8 cellular contexts compared by ENCODE assay signal in the genomic region with DNA sequence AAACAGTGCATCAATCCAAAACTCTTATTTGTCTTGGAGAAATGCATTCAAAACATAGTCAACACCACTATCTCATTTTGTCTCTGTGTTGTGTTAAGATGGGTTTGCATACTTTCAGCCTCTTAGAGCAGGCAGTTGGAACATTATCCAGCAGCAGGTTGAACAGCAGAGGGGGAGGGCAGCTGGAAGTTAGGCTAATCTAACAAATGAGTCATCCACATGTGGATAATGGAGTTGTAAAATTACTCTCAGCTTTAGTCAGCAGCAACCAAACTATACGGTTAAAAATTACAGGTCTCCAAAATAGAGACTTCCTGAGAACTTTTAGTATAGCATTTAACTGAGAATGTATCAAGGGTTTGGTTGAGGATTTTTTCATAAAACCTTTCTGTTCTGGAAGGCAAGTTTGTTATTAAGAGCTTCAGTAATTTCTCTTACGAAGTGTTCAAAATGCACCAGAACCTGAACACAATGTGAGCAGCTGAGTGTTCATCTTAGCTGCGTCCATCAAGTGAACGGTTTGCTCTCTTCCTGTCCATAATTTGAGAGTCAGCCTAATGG. TPM values are rescaled to one million over a fixed set of nuclear protein-coding genes. Genes with fewer than 3 reads are reported as not detected.
DNase-seq lines count a peak whose midpoint lies in the region; ATAC-seq, FAIRE-seq and TF ChIP-seq lines count a peak whose summit lies in the region.

No MANE protein-coding gene starts in this region.

- H3K27ac ChIP-seq in colonic mucosa (peak overlapping the region; percentile 51), prostate gland (no peak overlapping the region), kidney (ENCODE audit: low read depth in 2 of 2, low read length in 2 of 2) (peak overlapping the region in 1 of 2 donors; percentile 34)

- H3K27ac Mint-ChIP-seq in naive thymus-derived CD8-positive, alpha-beta T cell = peak overlapping the region in 2 of 10 donors; percentile 38 to 53

- POLR2A ChIA-PET in naive thymus-derived CD8-positive, alpha-beta T cell (lab: Charles Lee) = no interaction called here

- peaks cover 35 to 83% (median 67%) of the 10 kb centered on the region in 4 donors for H3K4me1 Mint-ChIP-seq in naive thymus-derived CD8-positive, alpha-beta T cell

- no peaks in the 10 kb centered on the region for H3K36me3 ChIP-seq in colonic mucosa
- H3K36me3 ChIP-seq in prostate gland = no peaks in the 10 kb centered on the region
- no peaks in the 10 kb centered on the region for H3K36me3 ChIP-seq in kidney (ENCODE audit: control insufficient read depth in 1 of 2, insufficient read depth in 2 of 2, low read length in 2 of 2)

- H3K4me3 ChIP-seq in colonic mucosa = no peak overlapping the region
- H3K4me3 ChIP-seq in prostate gland = no peak overlapping the region
- no peak overlapping the region for H3K4me3 ChIP-seq in kidney (ENCODE audit: low read length in 2 of 2)

- H3K9ac ChIP-seq in colonic mucosa (ENCODE audit: low read depth in 2 of 2, low read length in 2 of 2) = no peak overlapping the region
- no peak overlapping the region for H3K9ac ChIP-seq in kidney (ENCODE audit: low read length in 2 of 2)

- H3K9me3 ChIP-seq in colonic mucosa (no peaks in the 10 kb centered on the region), prostate gland (no peaks in the 10 kb centered on the region), kidney (ENCODE audit: control insufficient read depth in 1 of 2, low read length in 2 of 2) (no peaks in the 10 kb centered on the region)

- TF ChIP-seq CTCF in colonic mucosa (IDR thresholded peaks at IDR 0.05) = no peak
- TF ChIP-seq CTCF in prostate gland (IDR thresholded peaks at IDR 0.05) = no peak
- TF ChIP-seq CTCF in kidney (IDR thresholded peaks at IDR 0.05; ENCODE audit: borderline replicate concordance, extremely low read depth, insufficient read depth) = no peak

- peaks cover 0 to 5% (median 3%) of the 10 kb centered on the region in 3 donors for H3K36me3 Mint-ChIP-seq in naive thymus-derived CD8-positive, alpha-beta T cell

- intact Hi-C loops in colonic mucosa (cut with DNase I) (no loop called here), prostate gland (cut with DNase I) (no loop called here), kidney (cut with DNase I) (no loop called here)

- peak; percentile 51 to 58 for ATAC-seq in activated CD4-positive, CD25-positive, alpha-beta regulatory T cell treated with anti-CD3 and anti-CD28 coated beads, Interleukin-2, amount 50 U/mL, for 24 hours
- ATAC-seq in HG03045 (IDR thresholded peaks at IDR 0.05; ENCODE audit: unreplicated experiment) = no peak
- ATAC-seq in naive thymus-derived CD8-positive, alpha-beta T cell = no peak

- H3K9me3 Mint-ChIP-seq in naive thymus-derived CD8-positive, alpha-beta T cell = no peaks in the 10 kb centered on the region

- H3K4me1 ChIP-seq in colonic mucosa = peaks cover 19% of the 10 kb centered on the region
- peaks cover 4% of the 10 kb centered on the region for H3K4me1 ChIP-seq in prostate gland (replicated peaks)
- H3K4me1 ChIP-seq in kidney (ENCODE audit: control insufficient read depth in 1 of 2, insufficient read depth in 1 of 2, low read depth in 1 of 2, low read length in 2 of 2) = peaks cover 11 to 19% of the 10 kb centered on the region in 2 donors

- H3K4me3 Mint-ChIP-seq in naive thymus-derived CD8-positive, alpha-beta T cell = peak overlapping the region in 4 of 10 donors; percentile 18 to 40 (median 28)

- WGBS in prostate gland = 41% methylated on average over 4 of the region's 4 CpGs

- no peak for TF ChIP-seq POLR2A in prostate gland (IDR thresholded peaks at IDR 0.05)

- no peak for FAIRE-seq in kidney (lab: Jason Lieb, UNC)

- no peak for DNase-seq in activated CD4-positive, CD25-positive, alpha-beta regulatory T cell treated with anti-CD3 and anti-CD28 coated beads, Interleukin-2, amount 50 U/mL, for 72 hours
- DNase-seq in NCI-H226 (peak; percentile 76), colonic mucosa (peak; percentile 79), prostate gland (ENCODE audit: low spot score) (peak; percentile 14), kidney (no peak)
- no peak for DNase-seq in naive thymus-derived CD8-positive, alpha-beta T cell

- no peaks in the 10 kb centered on the region for H3K27me3 ChIP-seq in colonic mucosa
- no peaks in the 10 kb centered on the region for H3K27me3 ChIP-seq in prostate gland (replicated peaks; ENCODE audit: insufficient read depth)

- H3K27me3 Mint-ChIP-seq in naive thymus-derived CD8-positive, alpha-beta T cell = no peaks in the 10 kb centered on the region

RNA-seq across cellular contexts. Expression of a gene that starts 46.3 kb away (rescaled TPM):
- total RNA-seq in colonic mucosa (10 to 100 TPM; 40.0 to 41.8 TPM), prostate gland (10 to 100 TPM in 1 of 2 donors, 1 to 10 TPM in 1; 8.3 to 26.5 TPM), kidney (50.8 TPM)
- polyA plus RNA-seq in kidney (ENCODE audit: insufficient read depth, low read depth, low replicate concordance) = 8.0 TPM
- total RNA-seq in naive thymus-derived CD8-positive, alpha-beta T cell = 10 to 100 TPM; 90.6 to 97.3 TPM
- polyA plus RNA-seq in naive thymus-derived CD8-positive, alpha-beta T cell = 1 to 10 TPM; 1.3 to 5.8 (median 3.3) TPM

Comparison
In these comparisons a context has a peak if more than half of its experiments do, and no peak if none do; other contexts are left out.
1. ATAC-seq: peak in activated CD4-positive, CD25-positive, alpha-beta regulatory T cell treated with anti-CD3 and anti-CD28 coated beads, Interleukin-2, amount 50 U/mL, for 24 hours (2 of 2); none in HG03045 (single experiment) and naive thymus-derived CD8-positive, alpha-beta T cell (0 of 2).
2. DNase-seq: peak in NCI-H226 (single experiment), colonic mucosa (single experiment) and prostate gland (single experiment); none in activated CD4-positive, CD25-positive, alpha-beta regulatory T cell treated with anti-CD3 and anti-CD28 coated beads, Interleukin-2, amount 50 U/mL, for 72 hours (single experiment), kidney (single experiment) and naive thymus-derived CD8-positive, alpha-beta T cell (0 of 10).